In genomic region chr7:6011541-6011940, GRCh38 we compare ENCODE assay signal across 16 cellular contexts. TPM values are rescaled to one million over a fixed set of nuclear protein-coding genes. Genes with fewer than 3 reads are reported as not detected.
A peak's percentile ranks its signal among the peaks of the same experiment; 100 is the strongest.
DNase-seq lines count a peak whose midpoint lies in the region; ATAC-seq and TF ChIP-seq lines count a peak whose summit lies in the region.
"Had no signal": no experiment of that assay in that cellular context is flagged by ENCODE, and none has a peak within 500 bp of the region (broad histone marks: within the 10 kb centered on the region; RNA-seq: fewer than 3 reads in every experiment).

No MANE protein-coding gene starts in this region.

- no peaks in the 10 kb centered on the region for H3K9me3 Mint-ChIP-seq in activated CD4-positive, alpha-beta T cell treated with anti-CD3 and anti-CD28 coated beads for 36 hours (ENCODE audit: low read depth)
- no peaks in the 10 kb centered on the region for H3K9me3 Mint-ChIP-seq in stimulated activated effector memory CD8-positive, alpha-beta T cell treated with anti-CD3 and anti-CD28 coated beads, Interleukin-12 subunit alpha, Interleukin-12 subunit beta, amount 100 ng/mL, for 72 hours
- H3K9me3 Mint-ChIP-seq: naive B cell had no signal

- H3K79me2 ChIP-seq in MM.1S (ENCODE audit: low read length) = peaks cover 54% of the 10 kb centered on the region

- H3K4me3 ChIP-seq in SK-N-MC (no peak overlapping the region), left lung (no peak overlapping the region), MM.1S (ENCODE audit: low read length) (no peak overlapping the region)
- H3K4me3 ChIP-seq: suprapubic skin had no signal

- no peaks in the 10 kb centered on the region for H4K20me1 ChIP-seq in MM.1S (ENCODE audit: insufficient read depth, low read length)

- H3K9ac ChIP-seq in SK-N-MC (ENCODE audit: insufficient read length) = no peak overlapping the region
- no peak overlapping the region for H3K9ac ChIP-seq in MM.1S (ENCODE audit: low read length)

- no peak for ATAC-seq in activated CD4-positive, alpha-beta T cell treated with anti-CD3 and anti-CD28 coated beads for 36 hours
- ATAC-seq in left lung = no peak
- no peak for ATAC-seq in stimulated activated effector memory CD8-positive, alpha-beta T cell treated with anti-CD3 and anti-CD28 coated beads, Interleukin-12 subunit alpha, Interleukin-12 subunit beta, amount 100 ng/mL, for 72 hours

- H3K27ac ChIP-seq in SK-N-MC (peak overlapping the region; percentile 46), left lung (peak overlapping the region; percentile 50 to 52), MM.1S (ENCODE audit: low read length) (no peak overlapping the region)
- H3K27ac ChIP-seq: suprapubic skin had no signal

- no peak overlapping the region for H3K4me3 Mint-ChIP-seq in activated CD4-positive, alpha-beta T cell treated with anti-CD3 and anti-CD28 coated beads for 36 hours
- H3K4me3 Mint-ChIP-seq in stimulated activated effector memory CD8-positive, alpha-beta T cell treated with anti-CD3 and anti-CD28 coated beads, Interleukin-12 subunit alpha, Interleukin-12 subunit beta, amount 100 ng/mL, for 72 hours = peak overlapping the region; percentile 88

- H3K36me3 Mint-ChIP-seq in activated CD4-positive, alpha-beta T cell treated with anti-CD3 and anti-CD28 coated beads for 36 hours (ENCODE audit: low read depth) = peaks cover 40% of the 10 kb centered on the region
- peaks cover 68% of the 10 kb centered on the region for H3K36me3 Mint-ChIP-seq in stimulated activated effector memory CD8-positive, alpha-beta T cell treated with anti-CD3 and anti-CD28 coated beads, Interleukin-12 subunit alpha, Interleukin-12 subunit beta, amount 100 ng/mL, for 72 hours
- H3K36me3 Mint-ChIP-seq: naive B cell had no signal

- H3K27ac Mint-ChIP-seq in activated CD4-positive, alpha-beta T cell treated with anti-CD3 and anti-CD28 coated beads for 36 hours = peak overlapping the region; percentile 31
- H3K27ac Mint-ChIP-seq in stimulated activated effector memory CD8-positive, alpha-beta T cell treated with anti-CD3 and anti-CD28 coated beads, Interleukin-12 subunit alpha, Interleukin-12 subunit beta, amount 100 ng/mL, for 72 hours = peak overlapping the region; percentile 93

- H3K4me2 ChIP-seq in MM.1S (ENCODE audit: low read depth, low read length) = no peak overlapping the region

- intact Hi-C loops in activated CD4-positive, alpha-beta T cell treated with anti-CD3 and anti-CD28 coated beads for 36 hours (cut with DNase I, micrococcal nuclease) = no loop called here
- intact Hi-C loops in left lung (cut with DNase I) = no loop called here

- CTCF ChIA-PET in activated CD4-positive, alpha-beta T cell treated with anti-CD3 and anti-CD28 coated beads for 36 hours (lab: Charles Lee) = interaction anchor here (0.9 kb wide), 1 partner anchor 15 kb away, joined by 5 read pairs; no protein-coding TSS in a partner anchor

- peaks cover 11 to 47% of the 10 kb centered on the region in 2 donors for H3K4me1 ChIP-seq in left lung
- no peaks in the 10 kb centered on the region for H3K4me1 ChIP-seq in MM.1S (ENCODE audit: low read length)

- H3K27me3 ChIP-seq in left lung (no peaks in the 10 kb centered on the region), MM.1S (replicated peaks; ENCODE audit: insufficient read depth, low read length) (no peaks in the 10 kb centered on the region)
- H3K27me3 ChIP-seq: suprapubic skin had no signal

- H3K27me3 Mint-ChIP-seq in activated CD4-positive, alpha-beta T cell treated with anti-CD3 and anti-CD28 coated beads for 36 hours = no peaks in the 10 kb centered on the region
- H3K27me3 Mint-ChIP-seq: naive B cell had no signal

- H3K36me3 ChIP-seq in SK-N-MC (ENCODE audit: insufficient read depth, low read length) = peaks cover 13% of the 10 kb centered on the region; the same call in 1 of the 2 replicates
- peaks cover 0 to 18% of the 10 kb centered on the region in 2 donors for H3K36me3 ChIP-seq in left lung
- H3K36me3 ChIP-seq in MM.1S (replicated peaks; ENCODE audit: insufficient read depth, low read length) = no peaks in the 10 kb centered on the region

- H3K9me2 ChIP-seq in MM.1S (replicated peaks; ENCODE audit: insufficient read depth, low read length) = no peaks in the 10 kb centered on the region

- H3K4me1 Mint-ChIP-seq in activated CD4-positive, alpha-beta T cell treated with anti-CD3 and anti-CD28 coated beads for 36 hours = peaks cover 60% of the 10 kb centered on the region
- peaks cover 44% of the 10 kb centered on the region for H3K4me1 Mint-ChIP-seq in stimulated activated effector memory CD8-positive, alpha-beta T cell treated with anti-CD3 and anti-CD28 coated beads, Interleukin-12 subunit alpha, Interleukin-12 subunit beta, amount 100 ng/mL, for 72 hours

- in situ Hi-C loops in ACHN (cut with HindIII; ENCODE audit: low pct_ligation_motif_present, low pct_unique_long_range_greater_than_20kb, low sequenced_read_pairs) = no loop called here

- POLR2A ChIA-PET in activated CD4-positive, alpha-beta T cell treated with anti-CD3 and anti-CD28 coated beads for 36 hours (lab: Charles Lee) = no interaction called here

- H3K9me3 ChIP-seq in SK-N-MC (ENCODE audit: low read depth, low read length) (no peaks in the 10 kb centered on the region), left lung (no peaks in the 10 kb centered on the region), MM.1S (replicated peaks; ENCODE audit: insufficient read depth, low read length) (no peaks in the 10 kb centered on the region)
- H3K9me3 ChIP-seq: suprapubic skin had no signal

- DNase-seq in activated CD4-positive, alpha-beta T cell treated with anti-CD3 and anti-CD28 coated beads for 36 hours = no peak
- no peak for DNase-seq in activated CD4-positive, alpha-beta T cell treated with anti-CD3 and anti-CD28 coated beads for 4 hours
- DNase-seq in SK-N-MC (ENCODE audit: low read depth, low spot score) (no peak), left lung (no peak), MM.1S (no peak), ACHN (no peak), SW480 (ENCODE audit: low spot score) (no peak)
- no peak for DNase-seq in stimulated activated effector memory CD8-positive, alpha-beta T cell treated with anti-CD3 and anti-CD28 coated beads, Interleukin-12 subunit alpha, Interleukin-12 subunit beta, amount 100 ng/mL, for 72 hours (ENCODE audit: low spot score in 2 of 2)
- DNase-seq: activated CD8-positive, alpha-beta memory T cell treated with anti-CD3 and anti-CD28 coated beads, Interleukin-2, amount 50 U/mL, for 4 hours; aorta; KBM-7; naive B cell; NCI-H1694 treated with DMSO at 0.1 percent for 48 hours; SHP77 treated with DMSO at 0.1 percent for 48 hours had no signal

- H3F3A ChIP-seq in MM.1S (ENCODE audit: insufficient read depth, low read length) = peaks cover 5% of the 10 kb centered on the region; the same call in 1 of the 2 replicates

- no peak overlapping the region for H2AFZ ChIP-seq in MM.1S (ENCODE audit: low read length)

- TF ChIP-seq CTCF in left lung (IDR thresholded peaks at IDR 0.05) (no peak), MM.1S (IDR thresholded peaks at IDR 0.05; ENCODE audit: low read length) (no peak)

RNA-seq across cellular contexts. Expression of gene AIMP2, which starts 2.5 kb away (rescaled TPM):
- 10 to 100 TPM; 50.1 to 56.0 TPM for total RNA-seq in activated CD4-positive, alpha-beta T cell treated with anti-CD3 and anti-CD28 coated beads for 36 hours
- 10 to 100 TPM; 24.9 to 35.5 TPM for total RNA-seq in left lung

RNA-seq across cellular contexts. Expression of gene PMS2, which starts 2.7 kb away (rescaled TPM):
- 10 to 100 TPM; 26.9 to 29.0 TPM for total RNA-seq in activated CD4-positive, alpha-beta T cell treated with anti-CD3 and anti-CD28 coated beads for 36 hours
- 10 to 100 TPM; 11.8 to 12.3 TPM for total RNA-seq in left lung

RNA-seq across cellular contexts. Expression of gene ANKRD61, which starts 19.6 kb away (rescaled TPM):
- total RNA-seq in activated CD4-positive, alpha-beta T cell treated with anti-CD3 and anti-CD28 coated beads for 36 hours = under 1 TPM; 0.19 to 0.32 TPM
- total RNA-seq in left lung = under 1 TPM; 0.26 to 0.29 TPM
- total RNA-seq: aorta, glomerular endothelial cell, suprapubic skin had no signal

RNA-seq across cellular contexts. Expression of gene RSPH10B, which starts 41.1 kb away (rescaled TPM):
- under 1 TPM; 0.19 to 0.27 TPM for total RNA-seq in activated CD4-positive, alpha-beta T cell treated with anti-CD3 and anti-CD28 coated beads for 36 hours
- 1 to 10 TPM in 1 of 2 donors, under 1 TPM in 1; 0.09 to 1.5 TPM for total RNA-seq in left lung
- total RNA-seq: aorta, glomerular endothelial cell had no signal

RNA-seq across cellular contexts. Expression of gene EIF2AK1, which starts 47.4 kb away (rescaled TPM):
- total RNA-seq in activated CD4-positive, alpha-beta T cell treated with anti-CD3 and anti-CD28 coated beads for 36 hours = 100 to 1,000 TPM; 104 to 114 TPM
- total RNA-seq in left lung = 10 to 100 TPM; 93.2 to 98.9 TPM
